In genomic region chr1:1680912-1681273, GRCh38 we compare ENCODE assay signal across 17 cellular contexts. TPM values are rescaled to one million over a fixed set of nuclear protein-coding genes. Genes with fewer than 3 reads are reported as not detected.
DNase-seq lines count a peak whose midpoint lies in the region; ATAC-seq and TF ChIP-seq lines count a peak whose summit lies in the region.
"Had no signal": no experiment of that assay in that cellular context is flagged by ENCODE, and none has a peak within 500 bp of the region (broad histone marks: within the 10 kb centered on the region; RNA-seq: fewer than 3 reads in every experiment).

No MANE protein-coding gene starts in this region.

- peaks cover 17% of the 10 kb centered on the region for H3K36me3 Mint-ChIP-seq in endothelial cell (ENCODE audit: low read depth, unreplicated experiment)

- H3K4me1 ChIP-seq in BLaER1: peaks cover 63% of the 10 kb centered on the region
- no peaks in the 10 kb centered on the region for H3K4me1 ChIP-seq in PC-3 (ENCODE audit: insufficient read depth, low read length)
- H3K4me1 ChIP-seq in osteoblast (ENCODE audit: insufficient read depth, low read length): no peaks in the 10 kb centered on the region
- H3K4me1 ChIP-seq in esophagus squamous epithelium: peaks cover 9 to 37% (median 19%) of the 10 kb centered on the region in 3 donors
- H3K4me1 ChIP-seq: parathyroid adenoma had no signal

- H2AFZ ChIP-seq in PC-3 (ENCODE audit: low read length) (no peak overlapping the region), osteoblast (ENCODE audit: low read length) (no peak overlapping the region)
- H2AFZ ChIP-seq: parathyroid adenoma had no signal

- H3K9ac ChIP-seq in BLaER1: 0 out of 2 replicates have a peak overlapping the region, but pooled peaks have one; percentile 10
- H3K9ac ChIP-seq in PC-3 (ENCODE audit: low read length): no peak overlapping the region
- H3K9ac ChIP-seq: parathyroid adenoma had no signal

- H3K27ac Mint-ChIP-seq in endothelial cell (ENCODE audit: unreplicated experiment): peak overlapping the region; percentile 82

- intact Hi-C loops in PC-3 (cut with micrococcal nuclease): loop anchor here (10.0 kb wide), 1 partner anchor 224 kb away; no protein-coding TSS in a partner anchor
- intact Hi-C loops in esophagus squamous epithelium (cut with DNase I): no loop called here

- H3K27me3 ChIP-seq in BLaER1 (no peaks in the 10 kb centered on the region), PC-3 (ENCODE audit: low read length) (no peaks in the 10 kb centered on the region), osteoblast (ENCODE audit: insufficient read depth, low read length) (no peaks in the 10 kb centered on the region), esophagus squamous epithelium (no peaks in the 10 kb centered on the region)

- TF ChIP-seq CTCF in PC-3 (conservative IDR thresholded peaks at IDR 0.05; ENCODE audit: low read depth, low read length): no peak
- TF ChIP-seq CTCF in endothelial cell (IDR thresholded peaks at IDR 0.05; ENCODE audit: unreplicated experiment): no peak
- TF ChIP-seq CTCF in osteoblast (IDR thresholded peaks at IDR 0.05; ENCODE audit: extremely low read depth, low read depth, low read length): no peak
- no peak for TF ChIP-seq CTCF in esophagus squamous epithelium (IDR thresholded peaks at IDR 0.05)

- H3K36me3 ChIP-seq in BLaER1: peaks cover 37% of the 10 kb centered on the region
- peaks cover 6% of the 10 kb centered on the region; the same call in 1 of the 2 replicates for H3K36me3 ChIP-seq in PC-3 (ENCODE audit: low read depth, low read length)
- H3K36me3 ChIP-seq in osteoblast (ENCODE audit: insufficient read depth, low read length): peaks cover 3% of the 10 kb centered on the region
- peaks cover 0 to 21% (median 0%) of the 10 kb centered on the region in 3 donors for H3K36me3 ChIP-seq in esophagus squamous epithelium

- H3K27ac ChIP-seq in BLaER1 (no peak overlapping the region), PC-3 (ENCODE audit: low read length) (no peak overlapping the region), osteoblast (ENCODE audit: low read depth, low read length) (no peak overlapping the region), esophagus squamous epithelium (no peak overlapping the region)
- H3K27ac ChIP-seq: parathyroid adenoma had no signal

- H3F3A ChIP-seq in PC-3 (ENCODE audit: low read length, unreplicated experiment): no peaks in the 10 kb centered on the region

- H3K4me2 ChIP-seq in BLaER1 (peak overlapping the region; percentile 24), PC-3 (ENCODE audit: low read length) (no peak overlapping the region), osteoblast (ENCODE audit: insufficient read depth, low read length) (no peak overlapping the region)

- no peak overlapping the region for H3K4me3 Mint-ChIP-seq in endothelial cell (ENCODE audit: unreplicated experiment)
- H3K4me3 Mint-ChIP-seq: B cell had no signal

- TF ChIP-seq POLR2A in esophagus squamous epithelium (IDR thresholded peaks at IDR 0.05): no peak

- DNase-seq in PC-3 (peak; percentile 1), endothelial cell (ENCODE audit: low spot score) (no peak), osteoblast (ENCODE audit: insufficient read length, low spot score, missing footprints) (peak; percentile 89), NCI-H128 (lab: John Stamatoyannopoulos, UW; ENCODE audit: unreplicated experiment) (no peak), esophagus squamous epithelium (lab: John Stamatoyannopoulos, UW) (no peak)
- DNase-seq in activated CD4-positive, alpha-beta T cell treated with anti-CD3 and anti-CD28 coated beads for 4 hours: no peak
- DNase-seq in activated naive CD4-positive, alpha-beta T cell treated with anti-CD3 and anti-CD28 coated beads, Interleukin-2, amount 50 U/mL, for 16 hours: no peak
- DNase-seq: activated CD4-positive, alpha-beta T cell treated with anti-CD3 and anti-CD28 coated beads for 48 hours; activated T-cell treated with anti-CD3 and anti-CD28 coated beads, Interleukin-2, amount 50 U/mL, for 1 hour; amniotic stem cell; glutamatergic neuron; NCI-H774; T-helper 9 cell had no signal

- no peaks in the 10 kb centered on the region for H3K9me2 ChIP-seq in PC-3 (replicated peaks; ENCODE audit: low read length)

- peaks cover 11% of the 10 kb centered on the region for H3K27me3 Mint-ChIP-seq in endothelial cell (ENCODE audit: unreplicated experiment)
- H3K27me3 Mint-ChIP-seq: B cell, IgD-negative memory B cell had no signal

- H3K9me3 ChIP-seq in BLaER1 (no peaks in the 10 kb centered on the region), PC-3 (ENCODE audit: low read length) (no peaks in the 10 kb centered on the region), osteoblast (ENCODE audit: low read depth, low read length) (no peaks in the 10 kb centered on the region), esophagus squamous epithelium (no peaks in the 10 kb centered on the region)

- H3K4me3 ChIP-seq in BLaER1: no peak overlapping the region
- no peak overlapping the region for H3K4me3 ChIP-seq in PC-3 (ENCODE audit: low read length)
- no peak overlapping the region for H3K4me3 ChIP-seq in osteoblast (ENCODE audit: insufficient read depth, low read length)
- no peak overlapping the region for H3K4me3 ChIP-seq in esophagus squamous epithelium

- CTCF ChIA-PET in PC-3 (lab: Charles Lee): no interaction called here

- no peaks in the 10 kb centered on the region for H3K9me3 Mint-ChIP-seq in endothelial cell (ENCODE audit: unreplicated experiment)
- H3K9me3 Mint-ChIP-seq: IgD-negative memory B cell had no signal

- H4K20me1 ChIP-seq in BLaER1 (peaks cover 88% of the 10 kb centered on the region), PC-3 (ENCODE audit: low read length) (no peaks in the 10 kb centered on the region), osteoblast (ENCODE audit: insufficient read depth, low read length) (peaks cover 37% of the 10 kb centered on the region)

- H3K79me2 ChIP-seq in PC-3 (ENCODE audit: low read length): peaks cover 40% of the 10 kb centered on the region
- H3K79me2 ChIP-seq in osteoblast (ENCODE audit: insufficient read depth, low read length): peaks cover 68% of the 10 kb centered on the region

- peaks cover 58% of the 10 kb centered on the region for H3K4me1 Mint-ChIP-seq in endothelial cell (ENCODE audit: unreplicated experiment)

- no peak for ATAC-seq in PC-3

- POLR2A ChIA-PET in PC-3 (lab: Charles Lee; ENCODE audit: unreplicated experiment): no interaction called here

- WGBS in esophagus squamous epithelium, 2 donors: 62 to 83% methylated on average over 6 to 7 of the region's 11 CpGs

- BruUV-seq in PC-3 (replicated peaks; lab: Mats Ljungman, UMichigan): no TSS peak

RNA-seq across cellular contexts. Expression of gene SLC35E2B, which starts 11.7 kb away (rescaled TPM):
- 38.1 and 45.6 TPM in 2 replicates for total RNA-seq in PC-3 (2014; rRNA removed)
- 140 TPM for total RNA-seq in endothelial cell (ENCODE audit: unreplicated experiment)
- 33.0 and 38.4 TPM in 2 replicates for total RNA-seq in osteoblast
- total RNA-seq in esophagus squamous epithelium: 10 to 100 TPM; 13.2 to 34.3 (median 25.7) TPM

RNA-seq across cellular contexts. Expression of gene CDK11B, which starts 22.1 kb away (rescaled TPM):
- total RNA-seq in PC-3 (2014; rRNA removed) (38.6 and 50.4 TPM in 2 replicates), endothelial cell (ENCODE audit: unreplicated experiment) (71.0 TPM), osteoblast (5.3 and 5.8 TPM in 2 replicates), esophagus squamous epithelium (10 to 100 TPM; 10.1 to 17.2 (median 13.7) TPM)

RNA-seq across cellular contexts. Expression of gene CDK11A, which starts 43.3 kb away (rescaled TPM):
- total RNA-seq in PC-3 (2014; rRNA removed) (11.6 and 18.3 TPM in 2 replicates), endothelial cell (ENCODE audit: unreplicated experiment) (109 TPM), osteoblast (19.4 and 22.1 TPM in 2 replicates), esophagus squamous epithelium (10 to 100 TPM; 12.7 to 32.2 (median 22.4) TPM)

RNA-seq across cellular contexts. Expression of gene MMP23B, which starts 48.9 kb away (rescaled TPM):
- total RNA-seq in PC-3 (2014; rRNA removed) (25.9 and 28.4 TPM in 2 replicates), endothelial cell (ENCODE audit: unreplicated experiment) (26.7 TPM), osteoblast (0.59 and 1.1 TPM in 2 replicates), esophagus squamous epithelium (1 to 10 TPM in 3 of 4 donors, under 1 TPM in 1; 0.49 to 7.6 (median 2.7) TPM)

Comparison
In these comparisons a context has a peak if more than half of its experiments do, and no peak if none do; other contexts are left out.
1. DNase-seq: peak in PC-3 (single experiment) and osteoblast (single experiment); none in endothelial cell (single experiment), activated CD4-positive, alpha-beta T cell treated with anti-CD3 and anti-CD28 coated beads for 4 hours (0 of 2), NCI-H128 (single experiment), esophagus squamous epithelium (single experiment) and activated naive CD4-positive, alpha-beta T cell treated with anti-CD3 and anti-CD28 coated beads, Interleukin-2, amount 50 U/mL, for 16 hours (single experiment).